33 cellular contexts compared by ENCODE assay signal in the genomic region with DNA sequence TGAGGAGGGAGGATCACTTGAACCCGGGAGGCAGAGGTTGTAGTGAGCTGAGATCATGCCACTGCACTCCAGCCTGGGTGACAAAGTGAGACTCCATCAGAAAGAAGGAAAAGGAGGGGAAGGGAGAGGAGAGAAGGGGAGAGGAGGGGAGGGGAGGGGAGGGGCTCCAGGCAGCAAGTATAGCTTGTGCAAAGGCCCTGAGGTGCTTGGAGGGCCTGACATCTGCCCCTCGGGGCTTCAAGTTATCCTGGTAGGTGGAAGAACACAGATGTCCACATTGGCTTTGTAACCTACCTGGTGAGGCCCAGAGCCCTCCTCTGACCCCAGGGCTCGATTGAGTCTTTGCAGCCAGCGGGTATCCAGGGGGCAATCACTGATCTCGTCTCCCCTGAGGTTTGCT. TPM values are rescaled to one million over a fixed set of nuclear protein-coding genes. Genes with fewer than 3 reads are reported as not detected.
"Had no signal": no experiment of that assay in that cellular context is flagged by ENCODE, and none has a peak within 500 bp of the region (broad histone marks: within the 10 kb centered on the region; RNA-seq: fewer than 3 reads in every experiment).

No MANE protein-coding gene starts in this region.

- H3K27ac Mint-ChIP-seq: stimulated activated effector memory CD8-positive, alpha-beta T cell treated with anti-CD3 and anti-CD28 coated beads, Interleukin-12 subunit alpha, Interleukin-12 subunit beta, amount 100 ng/mL, for 72 hours; stimulated activated memory B cell treated with anti-CD40 and anti-IgM and Interleukin-4, amounts not matched to agents 10 μg/mL and 1 μg/mL and 100 μg/mL, for 72 hours; stimulated activated naive CD8-positive, alpha-beta T cell treated with anti-CD3 and anti-CD28 coated beads, Interleukin-15, amount 100 ng/mL, for 72 hours; stimulated activated naive CD8-positive, alpha-beta T cell treated with anti-CD3 and anti-CD28 coated beads, Interleukin-15, Interleukin-2, amounts not matched to agents 100 ng/mL and 50 ng/mL, for 24 hours; type B pancreatic cell had no signal

- H3K4me1 ChIP-seq: suprapubic skin, testis, thyroid gland, tibial artery, tibial nerve, transverse colon, upper lobe of left lung, upper lobe of right lung, uterus, vagina had no signal

- H3K36me3 Mint-ChIP-seq: stimulated activated effector memory CD8-positive, alpha-beta T cell treated with anti-CD3 and anti-CD28 coated beads, Interleukin-12 subunit alpha, Interleukin-12 subunit beta, amount 100 ng/mL, for 72 hours; stimulated activated memory B cell treated with anti-CD40 and anti-IgM and Interleukin-4, amounts not matched to agents 10 μg/mL and 1 μg/mL and 100 μg/mL, for 72 hours; type B pancreatic cell had no signal

- H3K9me3 ChIP-seq: stomach, suprapubic skin, testis, thoracic aorta, thyroid gland, tibial artery, tibial nerve, transverse colon, upper lobe of left lung, upper lobe of right lung, uterus, vagina had no signal

- H3K27ac ChIP-seq: stomach, suprapubic skin, testis, thoracic aorta, thyroid gland, tibial artery, tibial nerve, transverse colon, upper lobe of left lung, upper lobe of right lung, uterus, vagina had no signal

- FAIRE-seq: urothelium cell line had no signal

- H3K27me3 ChIP-seq: testis, thyroid gland, upper lobe of left lung, uterus, vagina had no signal

- H3K4me3 Mint-ChIP-seq: stimulated activated effector memory CD8-positive, alpha-beta T cell treated with anti-CD3 and anti-CD28 coated beads, Interleukin-12 subunit alpha, Interleukin-12 subunit beta, amount 100 ng/mL, for 72 hours; stimulated activated memory B cell treated with anti-CD40 and anti-IgM and Interleukin-4, amounts not matched to agents 10 μg/mL and 1 μg/mL and 100 μg/mL, for 72 hours; stimulated activated naive CD8-positive, alpha-beta T cell treated with anti-CD3 and anti-CD28 coated beads, Interleukin-15, amount 100 ng/mL, for 72 hours; stimulated activated naive CD8-positive, alpha-beta T cell treated with anti-CD3 and anti-CD28 coated beads, Interleukin-15, Interleukin-2, amounts not matched to agents 100 ng/mL and 50 ng/mL, for 24 hours; type B pancreatic cell had no signal

- H3K36me3 ChIP-seq: stomach, suprapubic skin, thoracic aorta, thyroid gland, tibial artery, tibial nerve, transverse colon, upper lobe of left lung, upper lobe of right lung, uterus, vagina had no signal

- DNase-seq: stimulated activated CD4-positive, alpha-beta T cell treated with anti-CD3 and anti-CD28 coated beads, Interleukin-2, amount 100 ng/mL, for 48 hours; stimulated activated CD4-positive, alpha-beta T cell treated with anti-CD3 and anti-CD28 coated beads, Interleukin-4, amount 100 ng/mL, for 1 hour; stimulated activated CD4-positive, alpha-beta T cell treated with anti-CD3 and anti-CD28 coated beads, Interleukin-4, amount 100 ng/mL, for 24 hours; stimulated activated CD4-positive, alpha-beta T cell treated with anti-CD3 and anti-CD28 coated beads, Interleukin-4, amount 100 ng/mL, for 4 hours; stimulated activated CD8-positive, alpha-beta memory T cell treated with anti-CD3 and anti-CD28 coated beads, Interleukin-4, amount 100 ng/mL, for 48 hours; stimulated activated naive CD4-positive, alpha-beta T cell; stimulated activated naive CD4-positive, alpha-beta T cell treated with Interleukin-2 at 50 U/mL for 16 hours; stimulated activated naive CD8-positive, alpha-beta T cell treated with anti-CD3 and anti-CD28 coated beads, Interleukin-15, amount 100 ng/mL, for 72 hours; stimulated activated naive CD8-positive, alpha-beta T cell treated with anti-CD3 and anti-CD28 coated beads, Interleukin-15, Interleukin-2, amounts not matched to agents 100 U/mL and 50 U/mL, for 24 hours; stomach; substantia nigra; testis; thyroid gland; tibial artery; transverse colon; trophoblast cell; upper lobe of left lung; upper lobe of right lung; uterus had no signal

- H3K4me1 Mint-ChIP-seq: stimulated activated effector memory CD8-positive, alpha-beta T cell treated with anti-CD3 and anti-CD28 coated beads, Interleukin-12 subunit alpha, Interleukin-12 subunit beta, amount 100 ng/mL, for 72 hours; stimulated activated memory B cell treated with anti-CD40 and anti-IgM and Interleukin-4, amounts not matched to agents 10 μg/mL and 1 μg/mL and 100 μg/mL, for 72 hours had no signal

- ATAC-seq: stimulated activated effector memory CD8-positive, alpha-beta T cell treated with anti-CD3 and anti-CD28 coated beads, Interleukin-12 subunit alpha, Interleukin-12 subunit beta, amount 100 ng/mL, for 72 hours; stimulated activated memory B cell treated with anti-CD40 and anti-IgM and Interleukin-4, amounts not matched to agents 10 μg/mL and 1 μg/mL and 100 μg/mL, for 72 hours; stimulated activated naive CD8-positive, alpha-beta T cell treated with anti-CD3 and anti-CD28 coated beads, Interleukin-15, amount 100 ng/mL, for 72 hours; stimulated activated naive CD8-positive, alpha-beta T cell treated with anti-CD3 and anti-CD28 coated beads, Interleukin-15, Interleukin-2, amounts not matched to agents 100 U/mL and 50 U/mL, for 24 hours had no signal

- H3K9me3 Mint-ChIP-seq: stimulated activated effector memory CD8-positive, alpha-beta T cell treated with anti-CD3 and anti-CD28 coated beads, Interleukin-12 subunit alpha, Interleukin-12 subunit beta, amount 100 ng/mL, for 72 hours; stimulated activated naive CD8-positive, alpha-beta T cell treated with anti-CD3 and anti-CD28 coated beads, Interleukin-15, amount 100 ng/mL, for 72 hours; stimulated activated naive CD8-positive, alpha-beta T cell treated with anti-CD3 and anti-CD28 coated beads, Interleukin-15, Interleukin-2, amounts not matched to agents 100 ng/mL and 50 ng/mL, for 24 hours; type B pancreatic cell had no signal

- H3K4me3 ChIP-seq: stomach, suprapubic skin, testis, thoracic aorta, thyroid gland, tibial artery, tibial nerve, transverse colon, upper lobe of left lung, upper lobe of right lung, uterus, vagina had no signal

RNA-seq across cellular contexts. Expression of a gene that starts 11.5 kb away (rescaled TPM):
- total RNA-seq: stomach, subcutaneous adipose tissue, suprapubic skin, temporal lobe, thoracic aorta, tibial nerve, transverse colon, upper lobe of left lung, upper lobe of right lung, ureter, urinary bladder, uterus, vagina had no signal
- polyA plus RNA-seq: stomach, thymus, urinary bladder had no signal
